Comparison of ENCODE assay signal across 1 cellular context in the genomic region with DNA sequence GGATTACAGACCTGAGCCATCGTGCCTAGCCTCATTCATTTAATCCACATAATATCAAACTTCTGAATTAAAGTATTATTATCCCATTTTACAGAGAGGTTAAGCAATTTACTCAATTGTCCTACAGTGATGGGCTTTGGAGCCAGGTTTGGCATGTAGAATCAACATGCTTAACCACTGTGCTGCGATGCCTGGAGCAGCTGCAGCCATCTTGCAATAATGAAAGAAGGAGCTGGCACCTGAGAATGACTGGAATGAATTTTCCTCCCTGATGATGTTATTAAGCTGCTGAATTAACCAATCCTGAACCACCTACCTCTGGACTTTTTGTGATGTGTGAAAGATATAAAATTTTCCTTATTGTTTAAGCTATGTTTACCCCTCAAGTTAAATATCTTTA.
TF ChIP-seq lines count a peak whose summit lies in the region.

No MANE protein-coding gene starts in this region.

TF ChIP-seq in endothelial cell of umbilical vein, 7 proteins besides CTCF, POLR2A, EP300 and RAD21:
- TF ChIP-seq MYC (IDR thresholded peaks at IDR 0.05; ENCODE audit: low read depth, low read length) = no peak
- no peak for TF ChIP-seq EZH2 (IDR thresholded peaks at IDR 0.05; ENCODE audit: borderline replicate concordance, low read depth, low read length, severe bottlenecking)
- TF ChIP-seq GATA2 (IDR thresholded peaks at IDR 0.05; ENCODE audit: insufficient read depth, insufficient read length, low read depth, low read length) = no peak
- no peak for TF ChIP-seq JUN (IDR thresholded peaks at IDR 0.05; ENCODE audit: borderline replicate concordance, insufficient read depth, insufficient read length, low read depth)
- no peak for TF ChIP-seq FOS (IDR thresholded peaks at IDR 0.05; ENCODE audit: borderline replicate concordance, insufficient read depth, low read length)
- no peak for TF ChIP-seq POLR2AphosphoS5 (IDR thresholded peaks at IDR 0.05; ENCODE audit: insufficient read depth, low read depth, low read length)
- TF ChIP-seq, protein P1, sequence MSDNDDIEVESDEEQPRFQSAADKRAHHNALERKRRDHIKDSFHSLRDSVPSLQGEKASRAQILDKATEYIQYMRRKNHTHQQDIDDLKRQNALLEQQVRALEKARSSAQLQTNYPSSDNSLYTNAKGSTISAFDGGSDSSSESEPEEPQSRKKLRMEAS (IDR thresholded peaks at IDR 0.05; ENCODE audit: insufficient read depth, insufficient read length) = no peak
